10 cellular contexts compared by ENCODE assay signal in the genomic region with DNA sequence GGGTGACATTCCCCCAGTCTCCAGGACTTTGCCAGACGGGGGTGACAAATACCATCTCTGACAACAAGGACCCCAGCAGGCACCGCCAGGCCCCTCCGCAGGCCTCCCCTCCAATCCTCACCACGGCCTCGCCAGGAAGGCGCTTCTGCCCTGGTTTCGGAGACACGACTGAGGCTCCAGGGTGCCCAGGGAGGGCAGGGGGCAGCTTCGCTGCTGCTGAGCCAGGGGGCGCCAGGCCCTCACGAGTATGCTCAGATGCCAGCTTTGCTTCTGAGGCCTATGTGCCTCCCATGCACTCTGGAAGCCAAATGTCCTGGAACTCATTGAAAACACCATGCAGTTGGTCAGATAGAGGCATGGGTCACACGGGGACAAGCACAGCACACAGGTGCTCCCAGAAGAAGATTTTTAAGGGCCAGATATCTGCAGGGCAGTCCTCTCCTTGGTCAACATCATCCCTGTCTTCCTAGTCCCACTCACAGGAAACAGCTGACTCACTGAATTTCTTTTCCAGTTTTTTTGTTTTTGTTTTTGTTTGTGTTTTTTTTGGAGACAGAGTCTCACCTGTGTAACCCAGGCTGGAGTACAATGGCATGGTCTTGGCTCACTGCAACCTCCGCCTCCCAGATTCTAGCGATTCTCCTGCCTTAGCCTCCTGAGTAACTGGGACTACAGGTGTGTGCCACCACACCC. TPM values are rescaled to one million over a fixed set of nuclear protein-coding genes. Genes with fewer than 3 reads are reported as not detected.
DNase-seq lines count a peak whose midpoint lies in the region; ATAC-seq and TF ChIP-seq lines count a peak whose summit lies in the region.
"Had no signal": no experiment of that assay in that cellular context is flagged by ENCODE, and none has a peak within 500 bp of the region (broad histone marks: within the 10 kb centered on the region; RNA-seq: fewer than 3 reads in every experiment).

No MANE protein-coding gene starts in this region.

- TF ChIP-seq CTCF in PC-3 (conservative IDR thresholded peaks at IDR 0.05; ENCODE audit: low read depth, low read length) (peak; percentile 45), smooth muscle cell (IDR thresholded peaks at IDR 0.05; ENCODE audit: borderline replicate concordance, insufficient read depth, poor library complexity, severe bottlenecking) (peak; percentile 5)

- ATAC-seq in PC-3 (no peak), HG03354 (IDR thresholded peaks at IDR 0.05; ENCODE audit: poor library complexity, severe bottlenecking, unreplicated experiment) (no peak), HG02678 (IDR thresholded peaks at IDR 0.05; ENCODE audit: unreplicated experiment) (no peak)

- H3K27ac Mint-ChIP-seq in dendritic cell treated with granulocyte-macrophage colony-stimulating factor and Interleukin-4, amounts not matched to agents 40 ng/mL and 50 ng/mL, for 4 days: peak overlapping the region; percentile 78

- 91% methylated on average over 14 of the region's 14 CpGs for WGBS in smooth muscle cell (ENCODE audit: low lambda C conversion rate)

- no peak overlapping the region for H3K27ac ChIP-seq in PC-3 (ENCODE audit: low read length)
- no peak overlapping the region for H3K27ac ChIP-seq in smooth muscle cell (ENCODE audit: low read depth)
- H3K27ac ChIP-seq: vagina had no signal

- CTCF ChIA-PET in PC-3 (lab: Charles Lee): interaction anchor here (1.2 kb wide), 1 partner anchor 31 kb away, joined by 5 read pairs; no protein-coding TSS in a partner anchor

- no peaks in the 10 kb centered on the region for H3K9me3 ChIP-seq in PC-3 (ENCODE audit: low read length)
- H3K9me3 ChIP-seq in smooth muscle cell (replicated peaks; ENCODE audit: low read depth): no peaks in the 10 kb centered on the region
- H3K9me3 ChIP-seq: vagina had no signal

- POLR2A ChIA-PET in PC-3 (lab: Charles Lee; ENCODE audit: unreplicated experiment): no interaction called here

- H3K36me3 ChIP-seq in PC-3 (ENCODE audit: low read depth, low read length) (no peaks in the 10 kb centered on the region), smooth muscle cell (ENCODE audit: low read depth) (no peaks in the 10 kb centered on the region)
- H3K36me3 ChIP-seq: vagina had no signal

- peaks cover 9% of the 10 kb centered on the region; the same call in 1 of the 2 replicates for H3K4me1 ChIP-seq in PC-3 (ENCODE audit: insufficient read depth, low read length)
- H3K4me1 ChIP-seq in smooth muscle cell (ENCODE audit: low read depth): no peaks in the 10 kb centered on the region
- H3K4me1 ChIP-seq: vagina had no signal

- no peaks in the 10 kb centered on the region for H4K20me1 ChIP-seq in PC-3 (ENCODE audit: low read length)
- H4K20me1 ChIP-seq in smooth muscle cell (ENCODE audit: low read depth): no peaks in the 10 kb centered on the region

- DNase-seq in SHP77 (lab: John Stamatoyannopoulos, UW) (peak; percentile 12 to 27), SHP77 treated with DMSO at 0.1 percent for 48 hours (lab: John Stamatoyannopoulos, UW) (no peak), PC-3 (peak; percentile 7), smooth muscle cell (lab: John Stamatoyannopoulos, UW; ENCODE audit: unreplicated experiment) (no peak), SKM-1 (lab: John Stamatoyannopoulos, UW; ENCODE audit: unreplicated experiment) (no peak)
- DNase-seq: NK-92 treated with Interleukin-12 subunit alpha and Interleukin-12 subunit beta, amount 100 ng/mL, for 24 hours had no signal

- intact Hi-C loops in PC-3 (cut with micrococcal nuclease): loop anchor here (1.0 kb wide), 1 partner anchor 31 kb away; no protein-coding TSS in a partner anchor
- intact Hi-C loops in dendritic cell treated with granulocyte-macrophage colony-stimulating factor and Interleukin-4, amounts not matched to agents 40 ng/mL and 50 ng/mL, for 4 days (cut with micrococcal nuclease): no loop called here

- no peaks in the 10 kb centered on the region for H3F3A ChIP-seq in PC-3 (ENCODE audit: low read length, unreplicated experiment)
- no peaks in the 10 kb centered on the region for H3F3A ChIP-seq in smooth muscle cell (ENCODE audit: low read depth)

- H3K4me1 Mint-ChIP-seq in dendritic cell treated with granulocyte-macrophage colony-stimulating factor and Interleukin-4, amounts not matched to agents 40 ng/mL and 50 ng/mL, for 4 days (ENCODE audit: low read depth): peaks cover 75% of the 10 kb centered on the region

- H2AFZ ChIP-seq in PC-3 (ENCODE audit: low read length) (no peak overlapping the region), smooth muscle cell (ENCODE audit: low read depth) (no peak overlapping the region)

- H3K4me2 ChIP-seq in PC-3 (ENCODE audit: low read length) (no peak overlapping the region), smooth muscle cell (no peak overlapping the region)

- H3K4me3 Mint-ChIP-seq in dendritic cell treated with granulocyte-macrophage colony-stimulating factor and Interleukin-4, amounts not matched to agents 40 ng/mL and 50 ng/mL, for 4 days: peak overlapping the region; percentile 27

- no peaks in the 10 kb centered on the region for H3K9me3 Mint-ChIP-seq in dendritic cell treated with granulocyte-macrophage colony-stimulating factor and Interleukin-4, amounts not matched to agents 40 ng/mL and 50 ng/mL, for 4 days

- H3K27me3 ChIP-seq in PC-3 (ENCODE audit: low read length): no peaks in the 10 kb centered on the region
- H3K27me3 ChIP-seq in smooth muscle cell (ENCODE audit: low read depth): no peaks in the 10 kb centered on the region
- H3K27me3 ChIP-seq: vagina had no signal

- no TSS peak for BruUV-seq in PC-3 (replicated peaks; lab: Mats Ljungman, UMichigan)

- H3K4me3 ChIP-seq in PC-3 (ENCODE audit: low read length): no peak overlapping the region
- H3K4me3 ChIP-seq in smooth muscle cell: no peak overlapping the region
- H3K4me3 ChIP-seq: vagina had no signal

- H3K79me2 ChIP-seq in PC-3 (ENCODE audit: low read length): no peaks in the 10 kb centered on the region
- no peaks in the 10 kb centered on the region for H3K79me2 ChIP-seq in smooth muscle cell (ENCODE audit: low read depth)

- H3K27me3 Mint-ChIP-seq in dendritic cell treated with granulocyte-macrophage colony-stimulating factor and Interleukin-4, amounts not matched to agents 40 ng/mL and 50 ng/mL, for 4 days: no peaks in the 10 kb centered on the region

- peaks cover 68% of the 10 kb centered on the region for H3K36me3 Mint-ChIP-seq in dendritic cell treated with granulocyte-macrophage colony-stimulating factor and Interleukin-4, amounts not matched to agents 40 ng/mL and 50 ng/mL, for 4 days (ENCODE audit: low read depth)

- H3K9ac ChIP-seq in PC-3 (ENCODE audit: low read length) (no peak overlapping the region), smooth muscle cell (ENCODE audit: low read depth) (no peak overlapping the region)

- H3K9me2 ChIP-seq in PC-3 (replicated peaks; ENCODE audit: low read length): no peaks in the 10 kb centered on the region

RNA-seq across cellular contexts. Expression of a gene that starts 19.9 kb away (rescaled TPM):
- total RNA-seq in PC-3 (2014; rRNA removed) (123 and 129 TPM in 2 replicates), smooth muscle cell (6.8 and 8.1 TPM in 2 replicates)
- 23.3 and 26.9 TPM in 2 replicates for polyA plus RNA-seq in smooth muscle cell

Comparison
In these comparisons a context has a peak if more than half of its experiments do, and no peak if none do; other contexts are left out.
1. DNase-seq: peak in SHP77 (2 of 2) and PC-3 (single experiment); none in SHP77 treated with DMSO at 0.1 percent for 48 hours (single experiment), smooth muscle cell (single experiment) and SKM-1 (single experiment).
2. RNA of a gene that starts 19.9 kb away (total RNA-seq): 123 to 129 TPM in PC-3; 6.8 to 8.1 TPM in smooth muscle cell; every median in the first group is over 10 times any median in the second.